ENCODE assay signal across 16 cellular contexts in genomic region chr17:59126809-59127417, GRCh38. TPM values are rescaled to one million over a fixed set of nuclear protein-coding genes. Genes with fewer than 3 reads are reported as not detected.
DNase-seq lines count a peak whose midpoint lies in the region; ATAC-seq, FAIRE-seq and TF ChIP-seq lines count a peak whose summit lies in the region.
"Had no signal": no experiment of that assay in that cellular context is flagged by ENCODE, and none has a peak within 500 bp of the region (broad histone marks: within the 10 kb centered on the region; RNA-seq: fewer than 3 reads in every experiment).

No MANE protein-coding gene starts in this region.

- H3K27ac ChIP-seq in OCI-LY7 (ENCODE audit: low read depth, low read length, poor library complexity, severe bottlenecking) (no peak overlapping the region), SK-N-SH (ENCODE audit: low read depth in 2 of 2, low read length in 1 of 2) (no peak overlapping the region), K562 (ENCODE audit: extremely low read depth, low read depth, low read length) (no peak overlapping the region)
- H3K27ac ChIP-seq: HL-60 had no signal

- H2AFZ ChIP-seq in OCI-LY7 (ENCODE audit: low read length) (no peak overlapping the region), SK-N-SH (ENCODE audit: low read depth) (no peak overlapping the region), K562 (ENCODE audit: low read depth, low read length) (no peak overlapping the region)

- TF ChIP-seq RAD21 in SK-N-SH (IDR thresholded peaks at IDR 0.05; ENCODE audit: low read length) = no peak
- no peak for TF ChIP-seq RAD21 in K562 (CRISPR knock-in tag; conservative IDR thresholded peaks at IDR 0.05 in 1 of 2, IDR thresholded peaks at IDR 0.05 in 1 of 2)

- no peak overlapping the region for H3K4me3 Mint-ChIP-seq in activated T-cell treated with anti-CD3 and anti-CD28 coated beads, Interleukin-2, amount 50 U/mL, for 72 hours
- H3K4me3 Mint-ChIP-seq: B cell; CD4-positive, alpha-beta T cell; HFFc6 had no signal

- BruUV-seq in OCI-LY7 (replicated peaks; lab: Mats Ljungman, UMichigan) = TSS peak; percentile 21
- BruUV-seq in K562 (replicated peaks; lab: Mats Ljungman, UMichigan) = no TSS peak

- CTCF ChIA-PET in OCI-LY7 (lab: Charles Lee; ENCODE audit: unreplicated experiment) = no interaction called here
- CTCF ChIA-PET in SK-N-SH (lab: Yijun Ruan, JAX) = interaction anchor here (1.9 kb wide), 1 partner anchor 18 kb away, joined by 4 read pairs; no protein-coding TSS in a partner anchor
- CTCF ChIA-PET in K562 (lab: Yijun Ruan, JAX; ENCODE audit: low intra/inter-chr PET ratio) = no interaction called here

- H3K36me3 Mint-ChIP-seq in activated T-cell treated with anti-CD3 and anti-CD28 coated beads, Interleukin-2, amount 50 U/mL, for 72 hours (ENCODE audit: insufficient read depth in 2 of 2) = peaks cover 2% of the 10 kb centered on the region in 2 donors

- H3K79me2 ChIP-seq in OCI-LY7 (ENCODE audit: insufficient read depth, low read depth, low read length) = peaks cover 41% of the 10 kb centered on the region
- peaks cover 92% of the 10 kb centered on the region for H3K79me2 ChIP-seq in SK-N-SH (ENCODE audit: insufficient read depth)
- H3K79me2 ChIP-seq in K562 (ENCODE audit: control insufficient read depth, insufficient read depth, low read length) = peaks cover 26% of the 10 kb centered on the region

- no peaks in the 10 kb centered on the region for H3K9me1 ChIP-seq in K562 (ENCODE audit: control insufficient read depth, insufficient read depth, low read length)

- no peaks in the 10 kb centered on the region; the same call in 1 of the 2 replicates for H4K20me1 ChIP-seq in OCI-LY7 (ENCODE audit: insufficient read depth, low read length)
- no peaks in the 10 kb centered on the region for H4K20me1 ChIP-seq in SK-N-SH (ENCODE audit: insufficient read depth)
- no peaks in the 10 kb centered on the region for H4K20me1 ChIP-seq in K562 (replicated peaks; ENCODE audit: control insufficient read depth, insufficient read depth, low read length)

- intact Hi-C loops in OCI-LY7 (cut with micrococcal nuclease; ENCODE audit: unreplicated experiment) (no loop called here), K562 (cut with micrococcal nuclease) (no loop called here)

- H3K9me2 ChIP-seq in OCI-LY7 (ENCODE audit: insufficient read depth, low read length) (no peaks in the 10 kb centered on the region), SK-N-SH (no peaks in the 10 kb centered on the region)

- H3K4me2 ChIP-seq in OCI-LY7 (ENCODE audit: low read length) = no peak overlapping the region
- no peak overlapping the region for H3K4me2 ChIP-seq in SK-N-SH
- H3K4me2 ChIP-seq in K562 (ENCODE audit: insufficient read depth, low read length) = no peak overlapping the region

- peak in 1 of 2 experiments; percentile 31; a peak in 1 of 4 replicates for TF ChIP-seq EP300 in SK-N-SH (IDR thresholded peaks at IDR 0.05; ENCODE audit: borderline replicate concordance in 1 of 2, low read depth in 1 of 2, low read length in 1 of 2)
- TF ChIP-seq EP300 in K562 (IDR thresholded peaks at IDR 0.05; ENCODE audit: low read length) = no peak

- H3K4me1 ChIP-seq in OCI-LY7 (ENCODE audit: insufficient read depth, low read length, poor library complexity, severe bottlenecking) = no peaks in the 10 kb centered on the region
- no peaks in the 10 kb centered on the region for H3K4me1 ChIP-seq in SK-N-SH (ENCODE audit: control insufficient read depth in 1 of 2, insufficient read depth in 2 of 2, low read depth in 1 of 2, low read length in 1 of 2)
- no peaks in the 10 kb centered on the region for H3K4me1 ChIP-seq in K562 (replicated peaks in 1 of 2; ENCODE audit: control insufficient read depth in 2 of 2, insufficient read depth in 2 of 2, low read length in 2 of 2)

- no peak for TF ChIP-seq CTCF in OCI-LY7 (conservative IDR thresholded peaks at IDR 0.05; ENCODE audit: low read length)
- TF ChIP-seq CTCF in SK-N-SH (IDR thresholded peaks at IDR 0.05) = no peak
- no peak for TF ChIP-seq CTCF in K562 (IDR thresholded peaks at IDR 0.05 in 2 of 3, conservative IDR thresholded peaks at IDR 0.05 in 1 of 3; ENCODE audit: insufficient read depth in 2 of 3, low read depth in 1 of 3, low read length in 3 of 3)

- H3K4me1 Mint-ChIP-seq in activated T-cell treated with anti-CD3 and anti-CD28 coated beads, Interleukin-2, amount 50 U/mL, for 72 hours (ENCODE audit: low read depth) = peaks cover 5% of the 10 kb centered on the region

- peaks cover 13% of the 10 kb centered on the region for H3F3A ChIP-seq in SK-N-SH (replicated peaks; ENCODE audit: insufficient read depth)

- peaks cover 72% of the 10 kb centered on the region for H3K36me3 ChIP-seq in OCI-LY7 (ENCODE audit: insufficient read depth, low read length)
- H3K36me3 ChIP-seq in SK-N-SH (replicated peaks in 1 of 2; ENCODE audit: control insufficient read depth in 1 of 2, insufficient read depth in 2 of 2, low read length in 1 of 2) = peaks cover 0 to 26% of the 10 kb centered on the region in 2 experiments
- peaks cover 58% of the 10 kb centered on the region; the same call in 2 of the 3 replicates for H3K36me3 ChIP-seq in K562 (ENCODE audit: control insufficient read depth, insufficient read depth, low read length)

- TF ChIP-seq POLR2A in K562 (conservative IDR thresholded peaks at IDR 0.05) = no peak

- DNase-seq in activated T-cell treated with anti-CD3 and anti-CD28 coated beads, Interleukin-2, amount 50 U/mL, for 72 hours = no peak
- DNase-seq in activated T-cell treated with anti-CD3 and anti-CD28 coated beads, Interleukin-2, amount 50 U/mL, for 1 hour = no peak
- no peak for DNase-seq in OCI-LY7 (ENCODE audit: low spot score)
- no peak for DNase-seq in SK-N-SH
- no peak for DNase-seq in K562 (ENCODE audit: extremely low read depth in 1 of 4, low spot score in 3 of 4)
- DNase-seq: C1 segment of cervical spinal cord; Calu3; CD4-positive, alpha-beta T cell; DMS 273 treated with DMSO at 0.1 percent for 48 hours; HCEC 1CT; HFFc6 had no signal

- FAIRE-seq in K562 (lab: Jason Lieb, UNC) = peak; percentile 19
- FAIRE-seq: A204.1 had no signal

- no peaks in the 10 kb centered on the region for H3K9me3 Mint-ChIP-seq in activated T-cell treated with anti-CD3 and anti-CD28 coated beads, Interleukin-2, amount 50 U/mL, for 72 hours
- H3K9me3 Mint-ChIP-seq: CD4-positive, alpha-beta T cell; HFFc6 had no signal

- 68% methylated on average over 3 of the region's 3 CpGs for WGBS in SK-N-SH (ENCODE audit: low lambda C conversion rate)
- 57% methylated on average over 3 of the region's 3 CpGs for WGBS in K562 (ENCODE audit: insufficient coverage, low coverage, missing lambda C conversion rate)

- H3K9me3 ChIP-seq in OCI-LY7 (ENCODE audit: low read length) (no peaks in the 10 kb centered on the region), SK-N-SH (no peaks in the 10 kb centered on the region), K562 (replicated peaks; ENCODE audit: control insufficient read depth, insufficient read depth, low read depth, low read length) (0 out of 2 replicates have a peak, but pooled peaks cover 1% of the 10 kb centered on the region)

- POLR2A ChIA-PET in OCI-LY7 (lab: Charles Lee) (no interaction called here), SK-N-SH (lab: Yijun Ruan, JAX) (no interaction called here), K562 (lab: Yijun Ruan, JAX) (no interaction called here)

- no peaks in the 10 kb centered on the region for H3K27me3 Mint-ChIP-seq in activated T-cell treated with anti-CD3 and anti-CD28 coated beads, Interleukin-2, amount 50 U/mL, for 72 hours (ENCODE audit: low read depth)
- H3K27me3 Mint-ChIP-seq: B cell; CD4-positive, alpha-beta T cell had no signal

- H3K4me3 ChIP-seq in OCI-LY7 (ENCODE audit: low read depth, low read length, poor library complexity, severe bottlenecking) = no peak overlapping the region
- H3K4me3 ChIP-seq in SK-N-SH (ENCODE audit: low read depth in 2 of 2, low read length in 1 of 2) = no peak overlapping the region
- H3K4me3 ChIP-seq in K562 = no peak overlapping the region

- peak in 1 of 2 donors; percentile 67 for ATAC-seq in activated T-cell treated with anti-CD3 and anti-CD28 coated beads, Interleukin-2, amount 50 U/mL, for 72 hours (replicated peaks in 1 of 2)
- ATAC-seq in K562 (no peak), GM19467 (IDR thresholded peaks at IDR 0.05; ENCODE audit: unreplicated experiment) (no peak), HG02884 (IDR thresholded peaks at IDR 0.05; ENCODE audit: unreplicated experiment) (no peak)

- no peaks in the 10 kb centered on the region for H3K27me3 ChIP-seq in SK-N-SH (ENCODE audit: insufficient read depth)
- H3K27me3 ChIP-seq in K562 (ENCODE audit: control insufficient read depth in 2 of 2, insufficient read depth in 2 of 2, low read length in 2 of 2) = no peaks in the 10 kb centered on the region

- H3K27ac Mint-ChIP-seq in activated T-cell treated with anti-CD3 and anti-CD28 coated beads, Interleukin-2, amount 50 U/mL, for 72 hours = peak overlapping the region; percentile 18
- H3K27ac Mint-ChIP-seq: B cell; CD4-positive, alpha-beta T cell; HFFc6 had no signal

- H3K9ac ChIP-seq in SK-N-SH = no peak overlapping the region
- no peak overlapping the region for H3K9ac ChIP-seq in K562 (ENCODE audit: insufficient read depth in 1 of 2, low read depth in 2 of 2, low read length in 2 of 2)

- in situ Hi-C loops in K562 (cut with MboI) = no loop called here

RNA-seq across cellular contexts. Expression of gene TRIM37, which starts 20.2 kb away (rescaled TPM):
- total RNA-seq in activated T-cell treated with anti-CD3 and anti-CD28 coated beads, Interleukin-2, amount 50 U/mL, for 72 hours = 10 to 100 TPM; 26.3 to 31.1 TPM
- 32.7 and 35.4 TPM in 2 replicates for total RNA-seq in OCI-LY7 (2014; rRNA removed; shearing (Covaris generic))
- 22.4 and 27.9 TPM in 2 replicates for total RNA-seq in OCI-LY7 (2022)
- polyA plus RNA-seq in SK-N-SH (2012; rRNA removed) = 20.5 and 28.5 TPM in 2 replicates
- polyA plus RNA-seq in SK-N-SH (2012; cell fraction: cytosol; rRNA removed) = 29.0 and 32.8 TPM in 2 replicates
- 18.1 and 34.0 TPM in 2 replicates for polyA plus RNA-seq in SK-N-SH (2012; cell fraction: nucleus; rRNA removed)
- total RNA-seq in K562 (2011; cell fraction: chromatin; rRNA removed; ENCODE audit: low replicate concordance) = 83.1 and 102 TPM in 2 replicates
- total RNA-seq in K562 (2011; cell fraction: nucleolus; rRNA removed) = 31.0 and 48.2 TPM in 2 replicates
- 47.7 and 71.5 TPM in 2 replicates for total RNA-seq in K562 (2011; cell fraction: nucleoplasm; rRNA removed)
- total RNA-seq in K562 (2014; rRNA removed) = 19.7 and 20.4 TPM in 2 replicates
- 30.3 and 31.3 TPM in 2 replicates for total RNA-seq in K562 (2014; rRNA removed; fragmentation: Illumina TruSeq; extraction: Trizol)
- 28.4 and 31.4 TPM in 2 replicates for total RNA-seq in K562 (2015; rRNA removed; fragmentation: Illumina TruSeq; extraction: Trizol)
- total RNA-seq in K562 (2021) = 22.3 and 25.0 TPM in 2 replicates
- polyA plus RNA-seq in K562 (2011; rRNA removed) = 28.0 and 30.3 TPM in 2 replicates
- 7.3 and 11.6 TPM in 2 replicates for polyA plus RNA-seq in K562 (2011; cell fraction: cytosol; rRNA removed)
- polyA plus RNA-seq in K562 (2011; cell fraction: nucleus; rRNA removed) = 18.4 and 21.2 TPM in 2 replicates
- polyA plus RNA-seq in K562 (2012) = 14.2 and 21.0 TPM in 2 replicates
- 18.4 and 23.8 TPM in 2 replicates for polyA plus RNA-seq in K562 (2014; fragmentation: Illumina TruSeq; extraction: Trizol)
- polyA plus RNA-seq in K562 (2014; fragmentation: Nextera tagmentation; extraction: Ambion mirVana) = 1 to 10 TPM; 4.5 to 8.6 TPM
- polyA plus RNA-seq in K562 (2014; rRNA removed) = 15.7 and 18.2 TPM in 2 replicates
- polyA minus RNA-seq in K562 (2011; rRNA and poly(A)+ RNA removed) = 57.4 and 60.9 TPM in 2 replicates
- 17.5 and 24.7 TPM in 2 replicates for polyA minus RNA-seq in K562 (2011; cell fraction: cytosol; rRNA and poly(A)+ RNA removed)
- 25.7 and 44.2 TPM in 2 replicates for polyA minus RNA-seq in K562 (2011; cell fraction: nucleus; rRNA and poly(A)+ RNA removed)

RNA-seq across cellular contexts. Expression of gene SKA2, which starts 28.1 kb away (rescaled TPM):
- total RNA-seq in activated T-cell treated with anti-CD3 and anti-CD28 coated beads, Interleukin-2, amount 50 U/mL, for 72 hours = 10 to 100 TPM; 62.7 to 71.8 TPM
- total RNA-seq in OCI-LY7 (2014; rRNA removed; shearing (Covaris generic)) = 82.5 and 106 TPM in 2 replicates
- total RNA-seq in OCI-LY7 (2022) = 106 and 117 TPM in 2 replicates
- polyA plus RNA-seq in SK-N-SH (2012; rRNA removed) = 12.8 and 14.4 TPM in 2 replicates
- polyA plus RNA-seq in SK-N-SH (2012; cell fraction: cytosol; rRNA removed) = 22.5 and 31.0 TPM in 2 replicates
- 1.7 and 2.4 TPM in 2 replicates for polyA plus RNA-seq in SK-N-SH (2012; cell fraction: nucleus; rRNA removed)
- 12.0 and 35.9 TPM in 2 replicates for total RNA-seq in K562 (2011; cell fraction: chromatin; rRNA removed; ENCODE audit: low replicate concordance)
- 13.8 and 18.0 TPM in 2 replicates for total RNA-seq in K562 (2011; cell fraction: nucleolus; rRNA removed)
- total RNA-seq in K562 (2011; cell fraction: nucleoplasm; rRNA removed) = 27.6 and 40.7 TPM in 2 replicates
- 101 and 156 TPM in 2 replicates for total RNA-seq in K562 (2014; rRNA removed)
- total RNA-seq in K562 (2014; rRNA removed; fragmentation: Illumina TruSeq; extraction: Trizol) = 133 and 167 TPM in 2 replicates
- total RNA-seq in K562 (2015; rRNA removed; fragmentation: Illumina TruSeq; extraction: Trizol) = 151 and 159 TPM in 2 replicates
- 74.5 and 78.4 TPM in 2 replicates for total RNA-seq in K562 (2021)
- 39.2 and 58.1 TPM in 2 replicates for polyA plus RNA-seq in K562 (2011; rRNA removed)
- 9.4 and 22.2 TPM in 2 replicates for polyA plus RNA-seq in K562 (2011; cell fraction: cytosol; rRNA removed)
- 6.1 and 9.9 TPM in 2 replicates for polyA plus RNA-seq in K562 (2011; cell fraction: nucleus; rRNA removed)
- 70.4 and 189 TPM in 2 replicates for polyA plus RNA-seq in K562 (2012)
- polyA plus RNA-seq in K562 (2014; fragmentation: Illumina TruSeq; extraction: Trizol) = 140 and 183 TPM in 2 replicates
- 10 to 100 TPM; 93.5 to 96.9 TPM for polyA plus RNA-seq in K562 (2014; fragmentation: Nextera tagmentation; extraction: Ambion mirVana)
- 140 and 158 TPM in 2 replicates for polyA plus RNA-seq in K562 (2014; rRNA removed)
- polyA minus RNA-seq in K562 (2011; rRNA and poly(A)+ RNA removed) = 51.4 and 53.3 TPM in 2 replicates
- 16.7 and 24.4 TPM in 2 replicates for polyA minus RNA-seq in K562 (2011; cell fraction: cytosol; rRNA and poly(A)+ RNA removed)
- polyA minus RNA-seq in K562 (2011; cell fraction: nucleus; rRNA and poly(A)+ RNA removed) = 13.9 and 18.7 TPM in 2 replicates

RNA-seq across cellular contexts. Expression of gene PRR11, which starts 28.6 kb away (rescaled TPM):
- total RNA-seq in activated T-cell treated with anti-CD3 and anti-CD28 coated beads, Interleukin-2, amount 50 U/mL, for 72 hours = 100 to 1,000 TPM in 1 of 2 donors, 10 to 100 TPM in 1; 99.5 to 108 TPM
- 21.9 and 27.3 TPM in 2 replicates for total RNA-seq in OCI-LY7 (2014; rRNA removed; shearing (Covaris generic))
- 106 and 123 TPM in 2 replicates for total RNA-seq in OCI-LY7 (2022)
- polyA plus RNA-seq in SK-N-SH (2012; rRNA removed) = 25.8 and 28.4 TPM in 2 replicates
- polyA plus RNA-seq in SK-N-SH (2012; cell fraction: cytosol; rRNA removed) = 27.2 and 29.5 TPM in 2 replicates
- 4.8 and 6.3 TPM in 2 replicates for polyA plus RNA-seq in SK-N-SH (2012; cell fraction: nucleus; rRNA removed)
- total RNA-seq in K562 (2011; cell fraction: chromatin; rRNA removed; ENCODE audit: low replicate concordance) = 18.4 and 33.2 TPM in 2 replicates
- total RNA-seq in K562 (2011; cell fraction: nucleolus; rRNA removed) = 11.7 and 13.4 TPM in 2 replicates
- 17.7 and 21.2 TPM in 2 replicates for total RNA-seq in K562 (2011; cell fraction: nucleoplasm; rRNA removed)
- total RNA-seq in K562 (2014; rRNA removed) = 13.3 and 15.4 TPM in 2 replicates
- 55.1 and 61.7 TPM in 2 replicates for total RNA-seq in K562 (2014; rRNA removed; fragmentation: Illumina TruSeq; extraction: Trizol)
- total RNA-seq in K562 (2015; rRNA removed; fragmentation: Illumina TruSeq; extraction: Trizol) = 45.0 and 50.3 TPM in 2 replicates
- 41.5 and 46.4 TPM in 2 replicates for total RNA-seq in K562 (2021)
- polyA plus RNA-seq in K562 (2011; rRNA removed) = 61.2 and 72.4 TPM in 2 replicates
- 30.0 and 47.7 TPM in 2 replicates for polyA plus RNA-seq in K562 (2011; cell fraction: cytosol; rRNA removed)
- 7.0 and 7.7 TPM in 2 replicates for polyA plus RNA-seq in K562 (2011; cell fraction: nucleus; rRNA removed)
- 38.8 and 66.0 TPM in 2 replicates for polyA plus RNA-seq in K562 (2012)
- 68.6 and 75.2 TPM in 2 replicates for polyA plus RNA-seq in K562 (2014; fragmentation: Illumina TruSeq; extraction: Trizol)
- 10 to 100 TPM; 28.8 to 34.7 TPM for polyA plus RNA-seq in K562 (2014; fragmentation: Nextera tagmentation; extraction: Ambion mirVana)
- polyA plus RNA-seq in K562 (2014; rRNA removed) = 32.7 and 44.3 TPM in 2 replicates
- polyA minus RNA-seq in K562 (2011; rRNA and poly(A)+ RNA removed) = 75.4 and 80.7 TPM in 2 replicates
- polyA minus RNA-seq in K562 (2011; cell fraction: cytosol; rRNA and poly(A)+ RNA removed) = 30.8 and 35.4 TPM in 2 replicates
- 5.0 and 11.6 TPM in 2 replicates for polyA minus RNA-seq in K562 (2011; cell fraction: nucleus; rRNA and poly(A)+ RNA removed)
